8 cellular contexts compared by ENCODE assay signal in genomic region chr17:81867952-81868673, GRCh38. TPM values are rescaled to one million over a fixed set of nuclear protein-coding genes. Genes with fewer than 3 reads are reported as not detected.
DNase-seq lines count a peak whose midpoint lies in the region; ATAC-seq and TF ChIP-seq lines count a peak whose summit lies in the region.

No MANE protein-coding gene starts in this region.

- peak overlapping the region; percentile 72 for H3K4me3 Mint-ChIP-seq in CD4-positive, alpha-beta T cell
- peak overlapping the region in 1 of 4 donors; percentile 73 for H3K4me3 Mint-ChIP-seq in IgD-negative memory B cell
- H3K4me3 Mint-ChIP-seq in naive thymus-derived CD8-positive, alpha-beta T cell: peak overlapping the region in 6 of 10 donors; percentile 22 to 69 (median 28)

- POLR2A ChIA-PET in CD4-positive, alpha-beta T cell (lab: Charles Lee): interaction anchor here (1.1 to 1.2 kb wide), 2 partner anchors 17 to 155 kb away, joined by 4 to 5 read pairs; partner anchors contain the start of genes CENPX and LRRC45
- POLR2A ChIA-PET in naive thymus-derived CD8-positive, alpha-beta T cell (lab: Charles Lee): interaction anchor here (0.9 to 5.3 kb wide), 4 partner anchors 23 to 165 kb away, joined by 3 to 35 read pairs (median 14); partner anchors contain the start of genes MAFG, MRPL12 and SIRT7

- CTCF ChIA-PET in CD4-positive, alpha-beta T cell (lab: Charles Lee): interaction anchor here (1.6 kb wide), 1 partner anchor 24 kb away, joined by 5 read pairs; the partner anchor contains the start of gene ANAPC11

- peak overlapping the region; percentile 84 for H3K27ac Mint-ChIP-seq in CD4-positive, alpha-beta T cell
- H3K27ac Mint-ChIP-seq in IgD-negative memory B cell: peak overlapping the region; percentile 53 to 99 (median 97)
- H3K27ac Mint-ChIP-seq in naive thymus-derived CD8-positive, alpha-beta T cell: peak overlapping the region in 4 of 10 donors; percentile 35 to 80 (median 50)

- TF ChIP-seq CTCF in CD4-positive, alpha-beta T cell (IDR thresholded peaks at IDR 0.05): no peak
- TF ChIP-seq CTCF in ascending aorta (IDR thresholded peaks at IDR 0.05): no peak

- peaks cover 55% of the 10 kb centered on the region for H3K36me3 Mint-ChIP-seq in CD4-positive, alpha-beta T cell (ENCODE audit: low read depth)
- H3K36me3 Mint-ChIP-seq in IgD-negative memory B cell: peaks cover 4% of the 10 kb centered on the region
- H3K36me3 Mint-ChIP-seq in naive thymus-derived CD8-positive, alpha-beta T cell: peaks cover 0 to 30% (median 2%) of the 10 kb centered on the region in 3 donors

- H3K4me1 ChIP-seq in ascending aorta: peaks cover 18 to 32% of the 10 kb centered on the region in 2 donors

- no peak for DNase-seq in CD4-positive, alpha-beta T cell
- DNase-seq in ascending aorta (ENCODE audit: low spot score in 2 of 2) (no peak), NCI-H2227 (lab: John Stamatoyannopoulos, UW; ENCODE audit: unreplicated experiment) (no peak)
- DNase-seq in naive thymus-derived CD8-positive, alpha-beta T cell: peak in 1 of 10 donors; percentile 64

- intact Hi-C loops in CD4-positive, alpha-beta T cell (cut with DNase I, micrococcal nuclease): loop anchor here in 1 of 2 experiments (10.0 kb wide), 1 partner anchor 353 kb away; the partner anchor contains the start of gene ACTG1
- intact Hi-C loops in ascending aorta (cut with DNase I): loop anchor here (10.0 kb wide), 1 partner anchor 353 kb away; the partner anchor contains the start of gene ACTG1

- no peaks in the 10 kb centered on the region for H3K27me3 Mint-ChIP-seq in CD4-positive, alpha-beta T cell
- no peaks in the 10 kb centered on the region for H3K27me3 Mint-ChIP-seq in IgD-negative memory B cell
- H3K27me3 Mint-ChIP-seq in naive thymus-derived CD8-positive, alpha-beta T cell: no peaks in the 10 kb centered on the region

- no peak for ATAC-seq in CD4-positive, alpha-beta T cell (ENCODE audit: poor library complexity)
- no peak for ATAC-seq in naive thymus-derived CD8-positive, alpha-beta T cell
- ATAC-seq in GM21737 (IDR thresholded peaks at IDR 0.05; ENCODE audit: unreplicated experiment): no peak
- no peak for ATAC-seq in GM19455 (IDR thresholded peaks at IDR 0.05; ENCODE audit: unreplicated experiment)
- no peak for ATAC-seq in GM18868 (IDR thresholded peaks at IDR 0.05; ENCODE audit: unreplicated experiment)

- H3K36me3 ChIP-seq in ascending aorta: peaks cover 22 to 45% of the 10 kb centered on the region in 2 donors

- peak overlapping the region in 1 of 2 donors; percentile 83 for H3K4me3 ChIP-seq in ascending aorta

- no peak overlapping the region for H3K27ac ChIP-seq in CD4-positive, alpha-beta T cell (ENCODE audit: low read depth, low read length)
- H3K27ac ChIP-seq in ascending aorta: peak overlapping the region; percentile 96 to 99

- H3K9me3 Mint-ChIP-seq in CD4-positive, alpha-beta T cell: no peaks in the 10 kb centered on the region
- no peaks in the 10 kb centered on the region for H3K9me3 Mint-ChIP-seq in IgD-negative memory B cell
- H3K9me3 Mint-ChIP-seq in naive thymus-derived CD8-positive, alpha-beta T cell: no peaks in the 10 kb centered on the region

- no peaks in the 10 kb centered on the region for H3K9me3 ChIP-seq in CD4-positive, alpha-beta T cell (ENCODE audit: control insufficient read depth, low read length)
- no peaks in the 10 kb centered on the region for H3K9me3 ChIP-seq in ascending aorta

- no peaks in the 10 kb centered on the region for H3K27me3 ChIP-seq in CD4-positive, alpha-beta T cell (ENCODE audit: control insufficient read depth, insufficient read depth, low read length)
- H3K27me3 ChIP-seq in ascending aorta: no peaks in the 10 kb centered on the region

- peaks cover 38% of the 10 kb centered on the region for H3K4me1 Mint-ChIP-seq in CD4-positive, alpha-beta T cell (ENCODE audit: low read depth)
- peaks cover 16 to 20% (median 19%) of the 10 kb centered on the region in 3 donors for H3K4me1 Mint-ChIP-seq in IgD-negative memory B cell
- H3K4me1 Mint-ChIP-seq in naive thymus-derived CD8-positive, alpha-beta T cell: peaks cover 14 to 59% (median 39%) of the 10 kb centered on the region in 4 donors

RNA-seq across cellular contexts. Expression of gene ARHGDIA, which starts 3.0 kb away (rescaled TPM):
- total RNA-seq in CD4-positive, alpha-beta T cell: 100 to 1,000 TPM; 706 to 715 TPM
- polyA plus RNA-seq in IgD-negative memory B cell: 163 TPM
- total RNA-seq in ascending aorta: 314 TPM
- total RNA-seq in naive thymus-derived CD8-positive, alpha-beta T cell: 100 to 1,000 TPM; 317 to 343 TPM
- polyA plus RNA-seq in naive thymus-derived CD8-positive, alpha-beta T cell: 100 to 1,000 TPM in 1 of 3 donors, 10 to 100 TPM in 2; 55.1 to 102 (median 87.2) TPM

RNA-seq across cellular contexts. Expression of gene P4HB, which starts 7.8 kb away (rescaled TPM):
- total RNA-seq in CD4-positive, alpha-beta T cell: 100 to 1,000 TPM; 223 to 233 TPM
- 177 TPM for polyA plus RNA-seq in IgD-negative memory B cell
- total RNA-seq in ascending aorta: 670 TPM
- 100 to 1,000 TPM; 181 to 190 TPM for total RNA-seq in naive thymus-derived CD8-positive, alpha-beta T cell
- 100 to 1,000 TPM; 166 to 191 (median 191) TPM for polyA plus RNA-seq in naive thymus-derived CD8-positive, alpha-beta T cell

RNA-seq across cellular contexts. Expression of gene ALYREF, which starts 23.3 kb away (rescaled TPM):
- 100 to 1,000 TPM in 1 of 2 experiments, 10 to 100 TPM in 1; 93.3 to 101 TPM for total RNA-seq in CD4-positive, alpha-beta T cell
- 22.5 TPM for polyA plus RNA-seq in IgD-negative memory B cell
- 31.8 TPM for total RNA-seq in ascending aorta
- total RNA-seq in naive thymus-derived CD8-positive, alpha-beta T cell: 10 to 100 TPM; 49.9 to 54.4 TPM
- 10 to 100 TPM; 31.7 to 55.4 (median 50.1) TPM for polyA plus RNA-seq in naive thymus-derived CD8-positive, alpha-beta T cell

RNA-seq across cellular contexts. Expression of gene ANAPC11, which starts 23.4 kb away (rescaled TPM):
- total RNA-seq in CD4-positive, alpha-beta T cell: 10 to 100 TPM; 27.9 to 28.9 TPM
- polyA plus RNA-seq in IgD-negative memory B cell: 266 TPM
- 108 TPM for total RNA-seq in ascending aorta
- total RNA-seq in naive thymus-derived CD8-positive, alpha-beta T cell: 10 to 100 TPM; 38.7 to 48.1 TPM
- polyA plus RNA-seq in naive thymus-derived CD8-positive, alpha-beta T cell: 100 to 1,000 TPM; 273 to 324 (median 275) TPM

RNA-seq across cellular contexts. Expression of gene PPP1R27, which starts 33.3 kb away (rescaled TPM):
- total RNA-seq in CD4-positive, alpha-beta T cell: not detected
- not detected for polyA plus RNA-seq in IgD-negative memory B cell
- total RNA-seq in ascending aorta: not detected
- total RNA-seq in naive thymus-derived CD8-positive, alpha-beta T cell: not detected
- under 1 TPM in 1 of 3 donors, not detected in 2; 0.11 TPM for polyA plus RNA-seq in naive thymus-derived CD8-positive, alpha-beta T cell
